1 cellular context compared by ENCODE assay signal in the genomic region with DNA sequence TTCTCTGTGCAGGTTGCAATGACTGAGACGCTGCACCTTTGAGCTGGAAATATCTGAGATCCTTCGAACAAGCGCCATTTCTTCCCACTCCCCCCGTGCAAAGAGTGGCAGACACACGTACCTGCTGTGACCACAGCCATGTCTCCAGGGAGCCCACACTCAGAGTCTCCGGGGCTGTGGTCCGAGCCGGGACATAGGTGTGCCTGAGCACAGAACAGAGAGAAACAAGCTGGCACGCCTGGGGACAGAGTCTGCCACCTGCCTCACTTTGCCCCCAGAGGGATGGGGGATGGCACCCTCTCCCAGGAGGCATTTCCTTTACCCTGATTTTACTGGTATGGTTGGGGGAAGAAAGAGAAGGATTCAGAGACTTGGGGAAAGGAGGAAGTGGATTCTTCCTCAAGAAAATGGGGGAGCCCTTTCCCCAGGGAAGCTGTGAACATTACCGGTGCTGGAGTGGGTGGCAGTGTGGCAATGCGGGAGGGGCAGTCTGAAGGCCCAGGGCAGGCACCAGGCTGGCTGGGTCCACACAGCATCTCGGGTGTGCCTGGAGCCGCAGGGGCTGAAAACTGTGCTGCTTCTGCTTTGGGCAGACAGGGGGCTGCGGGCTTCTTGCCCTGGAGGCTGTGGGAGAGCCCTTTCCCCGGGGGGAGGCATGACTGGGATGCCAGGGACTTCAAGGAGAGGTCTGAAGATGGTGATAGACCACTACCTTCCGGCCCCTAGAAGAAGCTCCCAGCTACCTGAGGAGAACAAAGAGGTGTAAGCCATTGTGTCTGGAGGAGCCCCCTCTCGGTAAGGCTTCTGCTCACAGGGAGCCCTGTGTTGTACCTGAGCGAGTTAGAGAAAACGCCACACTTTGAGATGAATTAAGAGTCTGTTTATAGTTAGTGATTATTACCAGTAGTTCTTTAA.
TF ChIP-seq lines count a peak whose summit lies in the region.

No MANE protein-coding gene starts in this region.

TF ChIP-seq in GM23338, 12 proteins besides CTCF, POLR2A, EP300 and RAD21 (continued from another document):
- TF ChIP-seq STAT1 (IDR thresholded peaks at IDR 0.05; ENCODE audit: unreplicated experiment) = no peak
- TF ChIP-seq EZH2phosphoT487 (IDR thresholded peaks at IDR 0.05; ENCODE audit: unreplicated experiment) = no peak
- TF ChIP-seq CREB1 (CRISPR knock-in tag; IDR thresholded peaks at IDR 0.05; ENCODE audit: low read depth) = no peak
